ENCODE assay signal across 26 cellular contexts in genomic region chr12:120090211-120090610, GRCh38.
"Had no signal": no experiment of that assay in that cellular context is flagged by ENCODE, and none has a peak within 500 bp of the region (broad histone marks: within the 10 kb centered on the region; RNA-seq: fewer than 3 reads in every experiment).

No MANE protein-coding gene starts in this region.

- H3K36me3 ChIP-seq: pancreas, right atrium auricular region had no signal

- ATAC-seq: activated naive CD8-positive, alpha-beta T cell treated with anti-CD3 and anti-CD28 coated beads, Interleukin-2, amount 50 U/mL, for 24 hours; foreskin keratinocyte; left ventricle myocardium superior; pancreas had no signal

- H3K27ac Mint-ChIP-seq: activated CD4-positive, alpha-beta memory T cell treated with anti-CD3 and anti-CD28 coated beads for 36 hours; activated CD4-positive, alpha-beta T cell treated with anti-CD3 and anti-CD28 coated beads, Interleukin-2, amount 10 ng/mL, durations not matched to agents 24 days and 14 days; activated naive CD4-positive, alpha-beta T cell treated with anti-CD3 and anti-CD28 coated beads, Interleukin-2, amount 50 U/mL, for 24 hours; activated T-helper 2 cell treated with anti-CD3 and anti-CD28 coated beads, Interferon-gamma antibody, Interleukin-2, Interleukin-4, amounts not matched to agents 10 μg/mL and 5 μg/mL and 100 μg/mL, durations not matched to agents 14 hours and 24 hours and 36 hours; mesothelial cell of epicardium had no signal

- FAIRE-seq: pancreas, TTC549 had no signal

- H3K9me3 ChIP-seq: esophagus muscularis mucosa, pancreas, right atrium auricular region, tibial nerve had no signal

- H3K9me3 Mint-ChIP-seq: activated CD4-positive, alpha-beta memory T cell treated with anti-CD3 and anti-CD28 coated beads for 36 hours; activated CD4-positive, alpha-beta T cell treated with anti-CD3 and anti-CD28 coated beads, Interleukin-2, amount 10 ng/mL, durations not matched to agents 24 days and 14 days; activated naive CD4-positive, alpha-beta T cell treated with anti-CD3 and anti-CD28 coated beads, Interleukin-2, amount 50 U/mL, for 24 hours; activated naive CD8-positive, alpha-beta T cell treated with anti-CD3 and anti-CD28 coated beads, Interleukin-2, amount 50 U/mL, for 24 hours; activated T-helper 2 cell treated with anti-CD3 and anti-CD28 coated beads, Interferon-gamma antibody, Interleukin-2, Interleukin-4, amounts not matched to agents 10 μg/mL and 5 μg/mL and 100 μg/mL, durations not matched to agents 14 hours and 24 hours and 36 hours; mesothelial cell of epicardium; naive B cell had no signal

- H3K36me3 Mint-ChIP-seq: mesothelial cell of epicardium had no signal

- H3K27me3 Mint-ChIP-seq: activated CD4-positive, alpha-beta memory T cell treated with anti-CD3 and anti-CD28 coated beads for 36 hours; activated naive CD4-positive, alpha-beta T cell treated with anti-CD3 and anti-CD28 coated beads, Interleukin-2, amount 50 U/mL, for 24 hours; naive B cell had no signal

- DNase-seq: activated CD4-positive, alpha-beta memory T cell treated with anti-CD3 and anti-CD28 coated beads for 36 hours; activated CD4-positive, alpha-beta T cell treated with anti-CD3 and anti-CD28 coated beads, Interleukin-2, amount 10 ng/mL, durations not matched to agents 24 days and 14 days; activated CD8-positive, alpha-beta memory T cell treated with anti-CD3 and anti-CD28 coated beads, Interleukin-2, amount 50 U/mL, for 48 hours; activated naive CD8-positive, alpha-beta T cell treated with anti-CD3 and anti-CD28 coated beads, Interleukin-2, amount 50 U/mL, for 24 hours; activated T-cell treated with anti-CD3 and anti-CD28 coated beads, Interleukin-2, amount 50 U/mL, for 48 hours; amygdala; caudate nucleus; foreskin keratinocyte; left ventricle myocardium superior; naive B cell; nucleus accumbens; stimulated activated CD4-positive, alpha-beta T cell treated with anti-CD3 and anti-CD28 coated beads, Interleukin-1b, Interleukin-23, amount 100 ng/mL, for 48 hours; stimulated activated CD4-positive, alpha-beta T cell treated with anti-CD3 and anti-CD28 coated beads, Interleukin-4, amount 100 ng/mL, for 4 hours; stimulated activated CD8-positive, alpha-beta memory T cell treated with anti-CD3 and anti-CD28 coated beads, Interleukin-4, amount 100 ng/mL, for 48 hours; stimulated activated naive CD4-positive, alpha-beta T cell; T-helper 9 cell had no signal

- H3K27ac ChIP-seq: esophagus muscularis mucosa, foreskin keratinocyte, pancreas, right atrium auricular region, tibial nerve, VCaP had no signal

- H3K4me3 ChIP-seq: esophagus muscularis mucosa, pancreas, right atrium auricular region, smooth muscle cell, tibial nerve had no signal

- H3K27me3 ChIP-seq: esophagus muscularis mucosa, foreskin keratinocyte, pancreas, right atrium auricular region, tibial nerve had no signal

- H3K4me2 ChIP-seq: smooth muscle cell had no signal

- H3K4me1 ChIP-seq: foreskin keratinocyte had no signal

- H3K4me3 Mint-ChIP-seq: activated CD4-positive, alpha-beta memory T cell treated with anti-CD3 and anti-CD28 coated beads for 36 hours; activated CD4-positive, alpha-beta T cell treated with anti-CD3 and anti-CD28 coated beads, Interleukin-2, amount 10 ng/mL, durations not matched to agents 24 days and 14 days; activated naive CD4-positive, alpha-beta T cell treated with anti-CD3 and anti-CD28 coated beads, Interleukin-2, amount 50 U/mL, for 24 hours; activated naive CD8-positive, alpha-beta T cell treated with anti-CD3 and anti-CD28 coated beads, Interleukin-2, amount 50 U/mL, for 24 hours; mesothelial cell of epicardium had no signal
